ENCODE assay signal across 1 cellular context in genomic region chr10:68720793-68721672, GRCh38.
TF ChIP-seq lines count a peak whose summit lies in the region.

Gene CCAR1, plus strand, starts transcription at chr10:68721239. Its CDS starts 1,266 bp downstream, at chr10:68722505.

TF ChIP-seq in HCT116, 20 proteins besides CTCF, POLR2A, EP300 and RAD21 (continued from another document):
- TF ChIP-seq REST (IDR thresholded peaks at IDR 0.05; ENCODE audit: low read depth) (no peak), MAX (IDR thresholded peaks at IDR 0.05) (peak; percentile 90), JUND (IDR thresholded peaks at IDR 0.05) (no peak), SIN3A (IDR thresholded peaks at IDR 0.05; ENCODE audit: low read depth) (0 out of 2 replicates have a peak, but pooled peaks have one; percentile 33), ATF3 (IDR thresholded peaks at IDR 0.05) (no peak), POLR2AphosphoS5 (IDR thresholded peaks at IDR 0.05; ENCODE audit: low read depth, low read length) (peak; percentile 87), YY1 (IDR thresholded peaks at IDR 0.05; ENCODE audit: extremely low read depth, insufficient replicate concordance, low read depth, low read length) (peak; percentile 86), TCF7L2 (IDR thresholded peaks at IDR 0.05; ENCODE audit: borderline replicate concordance, extremely low read depth, insufficient read depth, insufficient read length) (peak; percentile 81), ZNF274 (IDR thresholded peaks at IDR 0.05; ENCODE audit: low read depth, low read length) (no peak), SP1 (IDR thresholded peaks at IDR 0.05; ENCODE audit: low read depth) (peak; percentile 53), ELF1 (IDR thresholded peaks at IDR 0.05; ENCODE audit: borderline replicate concordance, low read depth) (no peak; the same call in 1 of the 2 replicates), SRF (IDR thresholded peaks at IDR 0.05; ENCODE audit: low read depth) (peak; percentile 45; the same call in 1 of the 2 replicates), ZBTB33 (IDR thresholded peaks at IDR 0.05; ENCODE audit: extremely low read depth, insufficient replicate concordance, low read length) (no peak), EZH2phosphoT487 (IDR thresholded peaks at IDR 0.05; ENCODE audit: borderline replicate concordance) (no peak)
